22 cellular contexts compared by ENCODE assay signal in genomic region chr3:31606453-31606852, GRCh38.
A peak's percentile ranks its signal among the peaks of the same experiment; 100 is the strongest.
DNase-seq lines count a peak whose midpoint lies in the region; ATAC-seq, FAIRE-seq and TF ChIP-seq lines count a peak whose summit lies in the region.
"Had no signal": no experiment of that assay in that cellular context is flagged by ENCODE, and none has a peak within 500 bp of the region (broad histone marks: within the 10 kb centered on the region; RNA-seq: fewer than 3 reads in every experiment).

No MANE protein-coding gene starts in this region.

- H3F3A ChIP-seq in neural progenitor cell (ENCODE audit: low read depth) = no peaks in the 10 kb centered on the region

- TF ChIP-seq RAD21 in HCT116 (IDR thresholded peaks at IDR 0.05; ENCODE audit: low read depth) (no peak), GM12878 (IDR thresholded peaks at IDR 0.05; ENCODE audit: insufficient read depth, low read depth, low read length) (no peak)

- DNase-seq in activated naive CD4-positive, alpha-beta T cell treated with anti-CD3 and anti-CD28 coated beads for 36 hours = peak; percentile 14
- DNase-seq in activated naive CD4-positive, alpha-beta T cell (lab: John Stamatoyannopoulos, UW) = no peak
- DNase-seq in HCT116 (ENCODE audit: low read depth, low spot score) (no peak), GM12878 (ENCODE audit: low read depth, low spot score) (no peak), neural progenitor cell (ENCODE audit: low spot score) (peak; percentile 2), middle frontal gyrus (ENCODE audit: extremely low spot score, low spot score) (no peak), NCI-H345 treated with DMSO at 0.1 percent for 48 hours (lab: John Stamatoyannopoulos, UW; ENCODE audit: unreplicated experiment) (no peak)
- DNase-seq: 8988T, COR-L47, DMS 273 treated with DMSO at 0.1 percent for 48 hours, GDM1, MV-4-11, NCI-H1694, NCI-H2081, NCI-H2171, NCI-H345, NCI-H524 treated with DMSO at 0.1 percent for 48 hours had no signal

- CTCF ChIA-PET in activated naive CD4-positive, alpha-beta T cell treated with anti-CD3 and anti-CD28 coated beads for 36 hours (lab: Charles Lee) = interaction anchor here (0.7 to 0.9 kb wide), 2 partner anchors 33 to 44 kb away, joined by 3 read pairs; no protein-coding TSS in a partner anchor
- CTCF ChIA-PET in HCT116 (lab: Charles Lee) = no interaction called here
- CTCF ChIA-PET in GM12878 (lab: Yijun Ruan, JAX) = no interaction called here

- no peak overlapping the region for H2AFZ ChIP-seq in HCT116 (ENCODE audit: low read depth, low read length, poor library complexity, severe bottlenecking)
- H2AFZ ChIP-seq in GM12878 (ENCODE audit: control insufficient read depth, low read depth, low read length) = no peak overlapping the region
- no peak overlapping the region for H2AFZ ChIP-seq in neural progenitor cell (replicated peaks)

- H3K4me3 ChIP-seq in HCT116 (replicated peaks in 1 of 2; ENCODE audit: low read depth in 1 of 2, low read length in 2 of 2) (no peak overlapping the region), GM12878 (no peak overlapping the region), neural progenitor cell (no peak overlapping the region)

- peaks cover 0 to 22% of the 10 kb centered on the region in 2 experiments; a peak in 2 of 4 replicates for H3K36me3 ChIP-seq in HCT116 (ENCODE audit: control insufficient read depth in 1 of 2, insufficient read depth in 2 of 2, low read length in 2 of 2)
- H3K36me3 ChIP-seq in GM12878 (ENCODE audit: control insufficient read depth in 2 of 2, insufficient read depth in 2 of 2, low read length in 1 of 2) = peaks cover 1 to 7% of the 10 kb centered on the region in 2 experiments
- peaks cover 22% of the 10 kb centered on the region for H3K36me3 ChIP-seq in neural progenitor cell

- H3K27ac ChIP-seq in HCT116 (ENCODE audit: low read depth, low read length) (no peak overlapping the region), GM12878 (ENCODE audit: control insufficient read depth, insufficient read depth) (no peak overlapping the region), neural progenitor cell (no peak overlapping the region)
- H3K27ac ChIP-seq: HL-60 had no signal

- intact Hi-C loops in activated naive CD4-positive, alpha-beta T cell treated with anti-CD3 and anti-CD28 coated beads for 36 hours (cut with micrococcal nuclease) = no loop called here
- intact Hi-C loops in HCT116 (cut with micrococcal nuclease) = no loop called here
- intact Hi-C loops in GM12878 (cut with micrococcal nuclease; ENCODE audit: unreplicated experiment) = no loop called here

- H4K20me1 ChIP-seq in HCT116 (ENCODE audit: insufficient read depth) (peaks cover 5% of the 10 kb centered on the region; the same call in 1 of the 2 replicates), GM12878 (ENCODE audit: control insufficient read depth, insufficient read depth) (no peaks in the 10 kb centered on the region), neural progenitor cell (ENCODE audit: low read depth) (no peaks in the 10 kb centered on the region)

- H3K4me1 Mint-ChIP-seq in activated naive CD4-positive, alpha-beta T cell treated with anti-CD3 and anti-CD28 coated beads for 36 hours (ENCODE audit: low read depth) = peaks cover 36% of the 10 kb centered on the region
- no peaks in the 10 kb centered on the region for H3K4me1 Mint-ChIP-seq in neural progenitor cell

- ATAC-seq in HCT116 (no peak; the same call in 1 of the 2 replicates), GM12878 (no peak), HG02588 (IDR thresholded peaks at IDR 0.05; ENCODE audit: unreplicated experiment) (no peak)
- ATAC-seq: Right ventricle myocardium inferior had no signal

- H3K4me3 Mint-ChIP-seq in activated naive CD4-positive, alpha-beta T cell treated with anti-CD3 and anti-CD28 coated beads for 36 hours = no peak overlapping the region
- H3K4me3 Mint-ChIP-seq in neural progenitor cell = no peak overlapping the region
- H3K4me3 Mint-ChIP-seq: B cell had no signal

- BruUV-seq in HCT116 (replicated peaks; lab: Mats Ljungman, UMichigan) (no TSS peak), GM12878 (replicated peaks; lab: Mats Ljungman, UMichigan) (no TSS peak)

- H3K9me3 Mint-ChIP-seq in activated naive CD4-positive, alpha-beta T cell treated with anti-CD3 and anti-CD28 coated beads for 36 hours = peaks cover 24% of the 10 kb centered on the region
- peaks cover 65% of the 10 kb centered on the region for H3K9me3 Mint-ChIP-seq in neural progenitor cell

- peaks cover 83% of the 10 kb centered on the region for H3K79me2 ChIP-seq in HCT116 (ENCODE audit: insufficient read depth, low read length)
- peaks cover 3% of the 10 kb centered on the region for H3K79me2 ChIP-seq in GM12878 (ENCODE audit: control insufficient read depth, insufficient read depth, low read length)
- peaks cover 65% of the 10 kb centered on the region for H3K79me2 ChIP-seq in neural progenitor cell (ENCODE audit: low read depth)

- H3K27ac Mint-ChIP-seq in activated naive CD4-positive, alpha-beta T cell treated with anti-CD3 and anti-CD28 coated beads for 36 hours = peak overlapping the region; percentile 5
- H3K27ac Mint-ChIP-seq in neural progenitor cell = no peak overlapping the region
- H3K27ac Mint-ChIP-seq: CD4-positive, CD25-positive, alpha-beta regulatory T cell had no signal

- POLR2A ChIA-PET in HCT116 (lab: Charles Lee) (no interaction called here), GM12878 (lab: Charles Lee) (no interaction called here)

- TF ChIP-seq EP300 in GM12878 (IDR thresholded peaks at IDR 0.05; ENCODE audit: borderline replicate concordance in 1 of 2, control insufficient read depth in 1 of 2, low read depth in 2 of 2, low read length in 2 of 2) = no peak

- no peaks in the 10 kb centered on the region for H3K9me2 ChIP-seq in HCT116 (ENCODE audit: insufficient read depth)

- TF ChIP-seq CTCF in HCT116 (IDR thresholded peaks at IDR 0.05 in 2 of 3, conservative IDR thresholded peaks at IDR 0.05 in 1 of 3; ENCODE audit: borderline replicate concordance in 1 of 3, insufficient read depth in 1 of 3, low read depth in 2 of 3, low read length in 2 of 3) (no peak), GM12878 (IDR thresholded peaks at IDR 0.05 in 2 of 3, conservative IDR thresholded peaks at IDR 0.05 in 1 of 3; ENCODE audit: control insufficient read depth in 2 of 3, extremely low read depth in 1 of 3, insufficient read depth in 1 of 3, low read depth in 3 of 3, low read length in 3 of 3) (no peak), neural progenitor cell (IDR thresholded peaks at IDR 0.05) (no peak)

- in situ Hi-C loops in GM12878 (cut with MboI) = no loop called here

- H3K9me3 ChIP-seq in HCT116 (ENCODE audit: control insufficient read depth in 1 of 2, insufficient read depth in 1 of 2, low read depth in 1 of 2, low read length in 2 of 2) = peaks cover 0 to 7% of the 10 kb centered on the region in 2 experiments; a peak in 1 of 4 replicates
- H3K9me3 ChIP-seq in GM12878 (replicated peaks; ENCODE audit: control insufficient read depth, insufficient read depth, low read length) = peaks cover 31% of the 10 kb centered on the region
- peaks cover 12% of the 10 kb centered on the region for H3K9me3 ChIP-seq in neural progenitor cell (ENCODE audit: low read depth)

- SMC1A ChIA-PET in GM12878 (lab: Charles Lee; ENCODE audit: uncharacterized antibody, unreplicated experiment) = no interaction called here

- no peaks in the 10 kb centered on the region for H3K27me3 Mint-ChIP-seq in activated naive CD4-positive, alpha-beta T cell treated with anti-CD3 and anti-CD28 coated beads for 36 hours (ENCODE audit: low read depth)
- peaks cover 6% of the 10 kb centered on the region for H3K27me3 Mint-ChIP-seq in neural progenitor cell (ENCODE audit: insufficient read depth, low read depth)
- H3K27me3 Mint-ChIP-seq: B cell; CD4-positive, CD25-positive, alpha-beta regulatory T cell had no signal

- H3K27me3 ChIP-seq in HCT116 (ENCODE audit: insufficient read depth, low read length) = no peaks in the 10 kb centered on the region
- H3K27me3 ChIP-seq in GM12878 (replicated peaks in 1 of 2; ENCODE audit: control insufficient read depth in 2 of 2, insufficient read depth in 2 of 2, low read length in 1 of 2) = no peaks in the 10 kb centered on the region
- H3K27me3 ChIP-seq in neural progenitor cell = no peaks in the 10 kb centered on the region

- FAIRE-seq in GM12878 (lab: Jason Lieb, UNC) = no peak

- no peaks in the 10 kb centered on the region for H3K4me1 ChIP-seq in HCT116 (ENCODE audit: control insufficient read depth in 1 of 2, insufficient read depth in 2 of 2, low read length in 2 of 2)
- H3K4me1 ChIP-seq in GM12878 (ENCODE audit: control insufficient read depth, insufficient read depth, low read length) = no peaks in the 10 kb centered on the region
- H3K4me1 ChIP-seq in neural progenitor cell = no peaks in the 10 kb centered on the region

- 99% methylated on average over 4 of the region's 4 CpGs for WGBS in GM12878 (ENCODE audit: insufficient coverage, insufficient replicate concordance, low lambda C conversion rate, missing lambda C conversion rate)

- no peak overlapping the region for H3K4me2 ChIP-seq in HCT116 (ENCODE audit: low read length)
- no peak overlapping the region for H3K4me2 ChIP-seq in GM12878 (ENCODE audit: control insufficient read depth, insufficient read depth)
- no peak overlapping the region for H3K4me2 ChIP-seq in neural progenitor cell

- TF ChIP-seq POLR2A in HCT116 (IDR thresholded peaks at IDR 0.05; ENCODE audit: borderline replicate concordance, extremely low read depth, insufficient read depth, insufficient read length) (no peak), GM12878 (IDR thresholded peaks at IDR 0.05; ENCODE audit: low read depth, low read length) (no peak)

- H3K36me3 Mint-ChIP-seq in activated naive CD4-positive, alpha-beta T cell treated with anti-CD3 and anti-CD28 coated beads for 36 hours (ENCODE audit: low read depth) = peaks cover 77% of the 10 kb centered on the region
- peaks cover 79% of the 10 kb centered on the region for H3K36me3 Mint-ChIP-seq in neural progenitor cell

- RAD21 ChIA-PET in HCT116 (lab: Charles Lee; ENCODE audit: low non-redundant PET in 1 of 2, low total read pairs in 2 of 2, uncharacterized antibody in 2 of 2, unreplicated experiment in 2 of 2) = no interaction called here
- RAD21 ChIA-PET in GM12878 (lab: Charles Lee; ENCODE audit: unreplicated experiment) = no interaction called here

- H3K9ac ChIP-seq in HCT116 (ENCODE audit: low read length) (no peak overlapping the region), GM12878 (ENCODE audit: control insufficient read depth, insufficient read depth, low read length) (no peak overlapping the region), neural progenitor cell (no peak overlapping the region)

TF ChIP-seq in HCT116, 20 proteins besides CTCF, POLR2A, EP300 and RAD21:
- TF ChIP-seq EGR1 (IDR thresholded peaks at IDR 0.05; ENCODE audit: low read depth) (no peak), CBX3 (IDR thresholded peaks at IDR 0.05; ENCODE audit: low read depth) (peak; percentile 20; the same call in 1 of the 2 replicates)
TF ChIP-seq in HCT116: peak in this region for 1.

TF ChIP-seq in GM12878, 131 proteins besides CTCF, POLR2A, EP300 and RAD21:
- TF ChIP-seq SMAD5 (IDR thresholded peaks at IDR 0.05; ENCODE audit: low read depth) = no peak
- peak; percentile 89; the same call in 1 of the 2 replicates for TF ChIP-seq CBX5 (IDR thresholded peaks at IDR 0.05; ENCODE audit: low read depth)
- TF ChIP-seq EGR1 (IDR thresholded peaks at IDR 0.05; ENCODE audit: borderline replicate concordance in 1 of 2, low read depth in 2 of 2, low read length in 2 of 2) = no peak

Comparison
In these comparisons a context has a peak if more than half of its experiments do, and no peak if none do; other contexts are left out.
1. DNase-seq: peak in activated naive CD4-positive, alpha-beta T cell treated with anti-CD3 and anti-CD28 coated beads for 36 hours (single experiment) and neural progenitor cell (single experiment); none in activated naive CD4-positive, alpha-beta T cell (0 of 4), HCT116 (single experiment), GM12878 (single experiment), middle frontal gyrus (single experiment) and NCI-H345 treated with DMSO at 0.1 percent for 48 hours (single experiment).